ENCODE assay signal across 16 cellular contexts in the genomic region with DNA sequence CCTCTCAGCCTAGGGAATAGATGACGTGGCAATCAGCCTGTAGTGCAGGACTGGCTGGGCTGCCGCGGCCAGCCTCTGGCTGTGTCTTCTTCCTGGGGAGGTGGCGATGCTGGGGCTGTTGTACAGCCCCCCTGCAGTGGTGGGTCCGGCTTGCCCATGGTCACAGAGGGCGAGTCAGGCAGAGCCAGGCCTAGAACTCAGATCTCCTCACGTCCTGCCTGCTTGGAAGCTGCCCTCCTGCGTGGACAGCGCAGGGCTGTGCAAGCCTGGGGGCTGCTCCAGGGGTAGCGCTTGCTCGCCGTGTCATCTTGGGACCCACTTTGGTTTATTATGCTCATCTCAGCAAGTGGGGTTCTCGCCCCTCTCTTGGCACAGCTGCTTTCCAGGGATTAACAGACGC. TPM values are rescaled to one million over a fixed set of nuclear protein-coding genes. Genes with fewer than 3 reads are reported as not detected.
DNase-seq lines count a peak whose midpoint lies in the region; ATAC-seq and TF ChIP-seq lines count a peak whose summit lies in the region.
"Had no signal": no experiment of that assay in that cellular context is flagged by ENCODE, and none has a peak within 500 bp of the region (broad histone marks: within the 10 kb centered on the region; RNA-seq: fewer than 3 reads in every experiment).

No MANE protein-coding gene starts in this region.

- H3K4me1 Mint-ChIP-seq in WTC11 (no peaks in the 10 kb centered on the region; the same call in 1 of the 2 replicates), memory B cell (peaks cover 5% of the 10 kb centered on the region)

- H3K27me3 Mint-ChIP-seq in WTC11 (ENCODE audit: low read depth) (no peaks in the 10 kb centered on the region), memory B cell (no peaks in the 10 kb centered on the region)
- H3K27me3 Mint-ChIP-seq: CD4-positive, alpha-beta memory T cell had no signal

- peak overlapping the region; percentile 30 for H3K27ac ChIP-seq in A673 (ENCODE audit: low read depth, low read length, poor library complexity, severe bottlenecking)
- no peak overlapping the region for H3K27ac ChIP-seq in WERI-Rb-1

- H3K27me3 ChIP-seq in A673 (replicated peaks; ENCODE audit: insufficient read depth, low read depth, low read length, poor library complexity) (no peaks in the 10 kb centered on the region), H7 (ENCODE audit: control insufficient read depth, insufficient read depth, low read length) (no peaks in the 10 kb centered on the region), WERI-Rb-1 (ENCODE audit: insufficient read depth, low read depth, severe bottlenecking) (no peaks in the 10 kb centered on the region)
- H3K27me3 ChIP-seq: BLaER1 had no signal

- no TSS peak for BruUV-seq in A673 (replicated peaks; lab: Mats Ljungman, UMichigan)

- no peak for TF ChIP-seq CTCF in A673 (conservative IDR thresholded peaks at IDR 0.05; ENCODE audit: low read depth, low read length)
- no peak for TF ChIP-seq CTCF in WTC11 (IDR thresholded peaks at IDR 0.05)
- TF ChIP-seq CTCF in GM10248 (IDR thresholded peaks at IDR 0.05; ENCODE audit: control extremely low read depth, extremely low read depth, low read depth, missing control alignments) = no peak
- no peak for TF ChIP-seq CTCF in WERI-Rb-1 (IDR thresholded peaks at IDR 0.05; ENCODE audit: low read depth, low read length)

- H3K36me3 Mint-ChIP-seq in WTC11 (peaks cover 43% of the 10 kb centered on the region), memory B cell (peaks cover 14% of the 10 kb centered on the region)

- H3K9me3 Mint-ChIP-seq in WTC11 = no peaks in the 10 kb centered on the region
- H3K9me3 Mint-ChIP-seq in memory B cell = no peaks in the 10 kb centered on the region
- H3K9me3 Mint-ChIP-seq: CD14-positive monocyte; CD4-positive, alpha-beta memory T cell; GM23338; H9 had no signal

- peaks cover 13% of the 10 kb centered on the region for H3K4me1 ChIP-seq in A673 (ENCODE audit: insufficient read depth, low read length, poor library complexity, severe bottlenecking)

- H3K4me3 ChIP-seq in A673 (ENCODE audit: low read depth, low read length, poor library complexity, severe bottlenecking) (no peak overlapping the region), H7 (ENCODE audit: insufficient read depth, low read depth, low read length) (no peak overlapping the region), WERI-Rb-1 (ENCODE audit: low read depth, low read length) (no peak overlapping the region)
- H3K4me3 ChIP-seq: BLaER1, GM23338 had no signal

- intact Hi-C loops in A673 (cut with micrococcal nuclease; ENCODE audit: unreplicated experiment) = no loop called here

- H3K4me3 Mint-ChIP-seq in WTC11 (no peak overlapping the region), memory B cell (no peak overlapping the region)
- H3K4me3 Mint-ChIP-seq: CD14-positive monocyte; CD4-positive, alpha-beta memory T cell; GM23338; H9 had no signal

- CTCF ChIA-PET in A673 (lab: Charles Lee) = no interaction called here
- CTCF ChIA-PET in WTC11 (lab: Charles Lee) = interaction anchor here (2.1 kb wide), 1 partner anchor 52 kb away, joined by 7 read pairs; no protein-coding TSS in a partner anchor
- CTCF ChIA-PET in GM10248 (lab: Yijun Ruan, JAX) = interaction anchor here (1.8 kb wide), 1 partner anchor 10 kb away, joined by 5 read pairs; no protein-coding TSS in a partner anchor

- POLR2A ChIA-PET in A673 (lab: Charles Lee; ENCODE audit: low non-redundant PET) = no interaction called here
- POLR2A ChIA-PET in WTC11 (lab: Charles Lee) = no interaction called here
- POLR2A ChIA-PET in GM10248 (lab: Yijun Ruan, JAX) = no interaction called here

- H3K9me3 ChIP-seq in A673 (ENCODE audit: low read depth, low read length, poor library complexity, severe bottlenecking) (no peaks in the 10 kb centered on the region), WERI-Rb-1 (ENCODE audit: severe bottlenecking) (no peaks in the 10 kb centered on the region)
- H3K9me3 ChIP-seq: BLaER1 had no signal

- ATAC-seq in WTC11 (no peak), memory B cell (ENCODE audit: low read depth) (no peak)

- DNase-seq in A673 (ENCODE audit: low spot score) (no peak), H7 (peak; percentile 30), WTC11 (ENCODE audit: low spot score) (no peak), memory B cell (ENCODE audit: low spot score in 2 of 2) (no peak), GM10248 (ENCODE audit: extremely low spot score) (no peak), ureter (ENCODE audit: low spot score) (no peak), WERI-Rb-1 (no peak)
- DNase-seq: AML-193; CD4-positive, alpha-beta memory T cell; DMS153; DMS79; GDM1 had no signal

- H3K27ac Mint-ChIP-seq in WTC11 (0 out of 2 replicates have a peak overlapping the region, but pooled peaks have one; percentile 19), memory B cell (peak overlapping the region; percentile 14)
- H3K27ac Mint-ChIP-seq: GM23338 had no signal

- peaks cover 79% of the 10 kb centered on the region for H3K36me3 ChIP-seq in A673 (ENCODE audit: insufficient read depth, low read length, poor library complexity, severe bottlenecking)
- H3K36me3 ChIP-seq in H7 (replicated peaks; ENCODE audit: control insufficient read depth, insufficient read depth, low read length) = peaks cover 31% of the 10 kb centered on the region
- peaks cover 72% of the 10 kb centered on the region for H3K36me3 ChIP-seq in WERI-Rb-1

TF ChIP-seq in WTC11, 78 proteins besides CTCF, POLR2A, EP300 and RAD21 (continues in another document):
- TF ChIP-seq, protein P1, sequence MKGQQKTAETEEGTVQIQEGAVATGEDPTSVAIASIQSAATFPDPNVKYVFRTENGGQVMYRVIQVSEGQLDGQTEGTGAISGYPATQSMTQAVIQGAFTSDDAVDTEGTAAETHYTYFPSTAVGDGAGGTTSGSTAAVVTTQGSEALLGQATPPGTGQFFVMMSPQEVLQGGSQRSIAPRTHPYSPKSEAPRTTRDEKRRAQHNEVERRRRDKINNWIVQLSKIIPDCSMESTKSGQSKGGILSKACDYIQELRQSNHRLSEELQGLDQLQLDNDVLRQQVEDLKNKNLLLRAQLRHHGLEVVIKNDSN (CRISPR knock-in tag; IDR thresholded peaks at IDR 0.05) = no peak
- TF ChIP-seq ELF4 (CRISPR knock-in tag; IDR thresholded peaks at IDR 0.05; ENCODE audit: low read depth) = no peak
- TF ChIP-seq ZNF671 (CRISPR knock-in tag; IDR thresholded peaks at IDR 0.05) = no peak
- TF ChIP-seq TEAD4 (CRISPR knock-in tag; IDR thresholded peaks at IDR 0.05) = no peak
- TF ChIP-seq MXD4 (CRISPR knock-in tag; IDR thresholded peaks at IDR 0.05; ENCODE audit: borderline replicate concordance) = no peak
- no peak for TF ChIP-seq ZNF232 (CRISPR knock-in tag; IDR thresholded peaks at IDR 0.05)
- TF ChIP-seq GABPB1 (CRISPR knock-in tag; IDR thresholded peaks at IDR 0.05) = no peak
- TF ChIP-seq ZNF317 (CRISPR knock-in tag; IDR thresholded peaks at IDR 0.05; ENCODE audit: borderline replicate concordance, low read depth) = no peak
- no peak for TF ChIP-seq TEAD1 (CRISPR knock-in tag; IDR thresholded peaks at IDR 0.05)
- no peak for TF ChIP-seq JAZF1 (CRISPR knock-in tag; IDR thresholded peaks at IDR 0.05)
- TF ChIP-seq, protein P2, sequence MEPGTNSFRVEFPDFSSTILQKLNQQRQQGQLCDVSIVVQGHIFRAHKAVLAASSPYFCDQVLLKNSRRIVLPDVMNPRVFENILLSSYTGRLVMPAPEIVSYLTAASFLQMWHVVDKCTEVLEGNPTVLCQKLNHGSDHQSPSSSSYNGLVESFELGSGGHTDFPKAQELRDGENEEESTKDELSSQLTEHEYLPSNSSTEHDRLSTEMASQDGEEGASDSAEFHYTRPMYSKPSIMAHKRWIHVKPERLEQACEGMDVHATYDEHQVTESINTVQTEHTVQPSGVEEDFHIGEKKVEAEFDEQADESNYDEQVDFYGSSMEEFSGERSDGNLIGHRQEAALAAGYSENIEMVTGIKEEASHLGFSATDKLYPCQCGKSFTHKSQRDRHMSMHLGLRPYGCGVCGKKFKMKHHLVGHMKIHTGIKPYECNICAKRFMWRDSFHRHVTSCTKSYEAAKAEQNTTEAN (CRISPR knock-in tag; IDR thresholded peaks at IDR 0.05) = no peak
- TF ChIP-seq ZNF416 (CRISPR knock-in tag; IDR thresholded peaks at IDR 0.05) = no peak
- TF ChIP-seq JUN (CRISPR knock-in tag; IDR thresholded peaks at IDR 0.05) = no peak
- TF ChIP-seq, protein P3, sequence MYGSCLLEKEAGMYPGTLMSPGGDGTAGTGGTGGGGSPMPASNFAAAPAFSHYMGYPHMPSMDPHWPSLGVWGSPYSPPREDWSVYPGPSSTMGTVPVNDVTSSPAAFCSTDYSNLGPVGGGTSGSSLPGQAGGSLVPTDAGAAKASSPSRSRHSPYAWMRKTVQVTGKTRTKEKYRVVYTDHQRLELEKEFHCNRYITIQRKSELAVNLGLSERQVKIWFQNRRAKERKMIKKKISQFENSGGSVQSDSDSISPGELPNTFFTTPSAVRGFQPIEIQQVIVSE (CRISPR knock-in tag; IDR thresholded peaks at IDR 0.05; ENCODE audit: borderline replicate concordance) = no peak
- TF ChIP-seq NR1H2 (CRISPR knock-in tag; IDR thresholded peaks at IDR 0.05) = no peak
- TF ChIP-seq FOXP1 (CRISPR knock-in tag; IDR thresholded peaks at IDR 0.05; ENCODE audit: borderline replicate concordance) = no peak
- no peak for TF ChIP-seq E2F1 (CRISPR knock-in tag; IDR thresholded peaks at IDR 0.05)

RNA-seq across cellular contexts. Expression of gene NMRAL1, which starts 19.3 kb away (rescaled TPM):
- total RNA-seq in A673 (2021) = 85.8 and 98.8 TPM in 2 replicates
- total RNA-seq in H7 (2014; rRNA removed; shearing (Covaris generic)) = 85.4 and 102 TPM in 2 replicates
- total RNA-seq in WTC11 (2021) = 68.1 to 77.6 TPM (median 69.5 TPM) in 3 replicates
- 54.5 TPM for total RNA-seq in ureter

RNA-seq across cellular contexts. Expression of gene HMOX2, which starts 21.1 kb away (rescaled TPM):
- 59.4 and 63.0 TPM in 2 replicates for total RNA-seq in A673 (2021)
- 44.9 and 54.1 TPM in 2 replicates for total RNA-seq in H7 (2014; rRNA removed; shearing (Covaris generic))
- 29.5 to 42.6 TPM (median 31.1 TPM) in 3 replicates for total RNA-seq in WTC11 (2021)
- total RNA-seq in ureter = 44.2 TPM

RNA-seq across cellular contexts. Expression of gene DNAJA3, which starts 29.4 kb away (rescaled TPM):
- total RNA-seq in A673 (2021) (101 and 105 TPM in 2 replicates), WTC11 (2021) (54.8 to 64.1 TPM (median 56.0 TPM) in 3 replicates), ureter (73.1 TPM)
- total RNA-seq in H7 (2014; rRNA removed; shearing (Covaris generic)) = 85.5 and 87.8 TPM in 2 replicates

RNA-seq across cellular contexts. Expression of gene CORO7, which starts 38.7 kb away (rescaled TPM):
- total RNA-seq in A673 (2021) (24.4 and 31.2 TPM in 2 replicates), WTC11 (2021) (36.7 to 45.5 TPM (median 38.6 TPM) in 3 replicates), ureter (43.8 TPM)
- 37.9 and 45.5 TPM in 2 replicates for total RNA-seq in H7 (2014; rRNA removed; shearing (Covaris generic))
